Comparison of ENCODE assay signal across 8 cellular contexts in genomic region chr11:107565955-107566501, GRCh38. TPM values are rescaled to one million over a fixed set of nuclear protein-coding genes. Genes with fewer than 3 reads are reported as not detected.
DNase-seq lines count a peak whose midpoint lies in the region; ATAC-seq and TF ChIP-seq lines count a peak whose summit lies in the region.
"Not testable (repeated sequence)": the region's sequence is repeated elsewhere in the genome, so short reads cannot be mapped to it uniquely, and the experiment has no call there.

No MANE protein-coding gene starts in this region.

- H3K4me2 ChIP-seq in PC-3 (ENCODE audit: low read length): peak overlapping the region; percentile 86

- not testable (repeated sequence) for BruUV-seq in PC-3 (replicated peaks; lab: Mats Ljungman, UMichigan)

- peaks cover 23% of the 10 kb centered on the region for H3K79me2 ChIP-seq in PC-3 (ENCODE audit: low read length)

- H3K4me1 Mint-ChIP-seq in activated T-helper 17 cell treated with anti-CD3 and anti-CD28 coated beads, Interleukin-2, amount 50 U/mL, for 72 hours: peaks cover 40% of the 10 kb centered on the region

- peak overlapping the region; percentile 92 for H3K4me3 ChIP-seq in GM06990 (replicated peaks; ENCODE audit: low read depth, low read length)
- peak overlapping the region; percentile 73 for H3K4me3 ChIP-seq in PC-3 (ENCODE audit: low read length)
- peak overlapping the region; percentile 83 for H3K4me3 ChIP-seq in effector memory CD4-positive, alpha-beta T cell (ENCODE audit: insufficient read depth, low read depth, low read length, poor library complexity, severe bottlenecking)
- peak overlapping the region; percentile 60 to 76 for H3K4me3 ChIP-seq in neutrophil (ENCODE audit: low read depth in 1 of 2, low read length in 1 of 2)
- H3K4me3 ChIP-seq in tibial nerve: peak overlapping the region; percentile 60 to 91 (median 82)

- H3K4me3 Mint-ChIP-seq in activated T-helper 17 cell treated with anti-CD3 and anti-CD28 coated beads, Interleukin-2, amount 50 U/mL, for 72 hours: peak overlapping the region; percentile 97

- not testable (repeated sequence) for H3K27me3 ChIP-seq in GM06990 (replicated peaks; ENCODE audit: control insufficient read depth, insufficient read depth, low read length); PC-3 (ENCODE audit: low read length); effector memory CD4-positive, alpha-beta T cell (replicated peaks; ENCODE audit: control insufficient read depth, insufficient read depth, low read length, poor library complexity, severe bottlenecking); tibial nerve
- peaks cover 27% of the 10 kb centered on the region for H3K27me3 ChIP-seq in neutrophil

- not testable (repeated sequence) for H3K9me2 ChIP-seq in PC-3 (replicated peaks; ENCODE audit: low read length)

- POLR2A ChIA-PET in PC-3 (lab: Charles Lee; ENCODE audit: unreplicated experiment): not testable (repeated sequence)

- peak overlapping the region; percentile 85 for H2AFZ ChIP-seq in PC-3 (ENCODE audit: low read length)

- H3K4me1 ChIP-seq in PC-3 (ENCODE audit: insufficient read depth, low read length) (peaks cover 44% of the 10 kb centered on the region), neutrophil (ENCODE audit: control insufficient read depth in 1 of 2, insufficient read depth in 1 of 2, low read depth in 1 of 2, low read length in 1 of 2) (peaks cover 9 to 14% of the 10 kb centered on the region in 2 experiments), tibial nerve (peaks cover 0 to 35% (median 16%) of the 10 kb centered on the region in 4 donors)
- H3K4me1 ChIP-seq in effector memory CD4-positive, alpha-beta T cell (ENCODE audit: control insufficient read depth, insufficient read depth, low read length, poor library complexity, severe bottlenecking): peaks cover 18% of the 10 kb centered on the region

- H3K27ac Mint-ChIP-seq in activated T-helper 17 cell treated with anti-CD3 and anti-CD28 coated beads, Interleukin-2, amount 50 U/mL, for 72 hours: peak overlapping the region; percentile 96

- H3K9me3 ChIP-seq in PC-3 (ENCODE audit: low read length); effector memory CD4-positive, alpha-beta T cell (ENCODE audit: control insufficient read depth, low read length); neutrophil; tibial nerve: not testable (repeated sequence)

- H3K36me3 Mint-ChIP-seq in activated T-helper 17 cell treated with anti-CD3 and anti-CD28 coated beads, Interleukin-2, amount 50 U/mL, for 72 hours (ENCODE audit: low read depth): not testable (repeated sequence)

- WGBS in tibial nerve, 2 donors: 58 to 63% methylated on average over 9 of the region's 9 CpGs

- not testable (repeated sequence) for H3K27me3 Mint-ChIP-seq in activated T-helper 17 cell treated with anti-CD3 and anti-CD28 coated beads, Interleukin-2, amount 50 U/mL, for 72 hours

- not testable (repeated sequence) for TF ChIP-seq POLR2A in tibial nerve (IDR thresholded peaks at IDR 0.05)

- not testable (repeated sequence) for H4K20me1 ChIP-seq in PC-3 (ENCODE audit: low read length)

- H3F3A ChIP-seq in PC-3 (ENCODE audit: low read length, unreplicated experiment): peaks cover 18% of the 10 kb centered on the region

- not testable (repeated sequence) for TF ChIP-seq CTCF in GM06990 (IDR thresholded peaks at IDR 0.05; ENCODE audit: insufficient read depth, low read length, poor library complexity, severe bottlenecking); PC-3 (conservative IDR thresholded peaks at IDR 0.05; ENCODE audit: low read depth, low read length); neutrophil (IDR thresholded peaks at IDR 0.05); tibial nerve (IDR thresholded peaks at IDR 0.05)

- not testable (repeated sequence) for H3K36me3 ChIP-seq in GM06990 (ENCODE audit: control insufficient read depth, insufficient read depth, low read length); PC-3 (ENCODE audit: low read depth, low read length); effector memory CD4-positive, alpha-beta T cell (ENCODE audit: control insufficient read depth, insufficient read depth, low read length); neutrophil; tibial nerve

- H3K9me3 Mint-ChIP-seq in activated T-helper 17 cell treated with anti-CD3 and anti-CD28 coated beads, Interleukin-2, amount 50 U/mL, for 72 hours: not testable (repeated sequence)

- not testable (repeated sequence) for TF ChIP-seq EP300 in tibial nerve (IDR thresholded peaks at IDR 0.05)

- not testable (repeated sequence) for DNase-seq in GM06990 (ENCODE audit: extremely low read depth, insufficient read length); effector memory CD4-positive, alpha-beta T cell; tibial nerve (ENCODE audit: low spot score in 2 of 2)
- DNase-seq in PC-3 (peak; percentile 52), iris pigment epithelial cell (ENCODE audit: low read depth) (peak; percentile 32)

- ATAC-seq in HG02943 (IDR thresholded peaks at IDR 0.05; ENCODE audit: low read depth, unreplicated experiment): peak; percentile 2
- ATAC-seq in PC-3: not testable (repeated sequence)
- peak; percentile 27 for ATAC-seq in activated T-helper 17 cell treated with anti-CD3 and anti-CD28 coated beads, Interleukin-2, amount 50 U/mL, for 72 hours (replicated peaks)

- intact Hi-C loops in PC-3 (cut with micrococcal nuclease): loop anchor here (1.0 kb wide), 1 partner anchor 205 kb away; no protein-coding TSS in a partner anchor

- CTCF ChIA-PET in PC-3 (lab: Charles Lee): interaction anchor here (1.0 kb wide), 1 partner anchor 13 kb away, joined by 3 read pairs; no protein-coding TSS in a partner anchor

- H3K27ac ChIP-seq in PC-3 (ENCODE audit: low read length) (peak overlapping the region; percentile 64), neutrophil (peak overlapping the region; percentile 69), tibial nerve (peak overlapping the region in 3 of 4 donors; percentile 69 to 87 (median 83))
- H3K27ac ChIP-seq in effector memory CD4-positive, alpha-beta T cell (ENCODE audit: insufficient read depth, low read length, poor library complexity, severe bottlenecking): peak overlapping the region; percentile 77

- H3K9ac ChIP-seq in PC-3 (ENCODE audit: low read length): peak overlapping the region; percentile 75

RNA-seq across cellular contexts. Expression of gene ALKBH8, which starts 0.5 kb away (rescaled TPM):
- 7.0 and 14.3 TPM in 2 replicates for total RNA-seq in PC-3 (2014; rRNA removed)
- 1 to 10 TPM; 5.5 to 9.9 TPM for total RNA-seq in activated T-helper 17 cell treated with anti-CD3 and anti-CD28 coated beads, Interleukin-2, amount 50 U/mL, for 72 hours
- total RNA-seq in tibial nerve: 1 to 10 TPM; 3.6 to 6.3 (median 5.5) TPM

RNA-seq across cellular contexts. Expression of gene ELMOD1, which starts 24.9 kb away (rescaled TPM):
- total RNA-seq in PC-3 (2014; rRNA removed) (not detected in 2 replicates), tibial nerve (1 to 10 TPM in 2 of 4 donors, under 1 TPM in 2; 0.30 to 1.2 (median 0.85) TPM)
- not detected for total RNA-seq in activated T-helper 17 cell treated with anti-CD3 and anti-CD28 coated beads, Interleukin-2, amount 50 U/mL, for 72 hours
